15 cellular contexts compared by ENCODE assay signal in the genomic region with DNA sequence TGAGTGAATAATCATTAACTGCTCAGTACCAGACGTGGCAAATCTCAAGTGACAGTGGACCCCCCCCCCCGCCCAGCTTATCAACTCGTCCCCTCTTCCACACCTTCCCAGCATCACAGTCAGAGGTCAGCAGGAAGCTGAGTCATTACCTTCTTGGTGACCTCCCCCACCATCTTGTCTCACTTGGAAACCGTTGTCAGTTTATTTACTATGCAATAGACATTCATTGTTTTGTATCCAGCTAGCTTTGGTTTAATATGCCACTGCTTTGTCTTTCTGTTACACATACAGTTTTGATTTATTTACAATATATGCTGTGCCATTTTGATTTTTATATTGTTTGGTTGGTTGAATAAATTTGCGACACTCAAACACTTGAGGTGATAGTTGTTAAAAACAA.
DNase-seq lines count a peak whose midpoint lies in the region; TF ChIP-seq lines count a peak whose summit lies in the region.
"Had no signal": no experiment of that assay in that cellular context is flagged by ENCODE, and none has a peak within 500 bp of the region (broad histone marks: within the 10 kb centered on the region; RNA-seq: fewer than 3 reads in every experiment).

No MANE protein-coding gene starts in this region.

- no peak for TF ChIP-seq POLR2A in erythroblast (IDR thresholded peaks at IDR 0.05; ENCODE audit: low read length)

- H3K4me1 Mint-ChIP-seq in neural crest cell, result peaks cover 54% of the 10 kb centered on the region

- no peaks in the 10 kb centered on the region for H3K27me3 Mint-ChIP-seq in neural crest cell (ENCODE audit: low read depth)

- peaks cover 10% of the 10 kb centered on the region for H3K36me3 Mint-ChIP-seq in neural crest cell (ENCODE audit: low read depth)

- H3K4me3 Mint-ChIP-seq in neural crest cell, result peak overlapping the region; percentile 42
- H3K4me3 Mint-ChIP-seq: T-helper 1 cell treated with Interleukin-12 subunit alpha and Interleukin-12 subunit beta and Interleukin-4 antibody, amounts not matched to agents 30 μg/mL and 1 μg/mL, for 36 hours had no signal

- H3K27ac Mint-ChIP-seq in neural crest cell (ENCODE audit: unreplicated experiment), result no peak overlapping the region
- H3K27ac Mint-ChIP-seq: T-helper 1 cell treated with Interleukin-12 subunit alpha and Interleukin-12 subunit beta and Interleukin-4 antibody, amounts not matched to agents 30 μg/mL and 1 μg/mL, for 36 hours had no signal

- peaks cover 3% of the 10 kb centered on the region for H3K9me3 Mint-ChIP-seq in neural crest cell
- H3K9me3 Mint-ChIP-seq: T-helper 1 cell treated with Interleukin-12 subunit alpha and Interleukin-12 subunit beta and Interleukin-4 antibody, amounts not matched to agents 30 μg/mL and 1 μg/mL, for 36 hours had no signal

- no peak for TF ChIP-seq CTCF in neural crest cell (conservative IDR thresholded peaks at IDR 0.05)

- peak in 2 of 3 experiments; percentile 12 to 60 for DNase-seq in NCI-H1417 (lab: John Stamatoyannopoulos, UW)
- DNase-seq in NCI-H1417 treated with DMSO at 0.1 percent for 48 hours (lab: John Stamatoyannopoulos, UW), result no peak
- DNase-seq in NCI-H748 treated with DMSO at 0.1 percent for 48 hours (lab: John Stamatoyannopoulos, UW), result peak; percentile 45
- DNase-seq in erythroblast (lab: John Stamatoyannopoulos, UW), result peak; percentile 68 to 76
- DNase-seq in neural crest cell (ENCODE audit: low read depth, low spot score), result no peak
- no peak for DNase-seq in inferior parietal cortex (ENCODE audit: extremely low spot score)
- no peak for DNase-seq in SHP77 (lab: John Stamatoyannopoulos, UW)
- DNase-seq in AG20443 (ENCODE audit: low spot score), result no peak
- DNase-seq: activated CD4-positive, alpha-beta T cell treated with anti-CD3 and anti-CD28 coated beads, Interleukin-2, amount 50 U/mL, for 1 hour; activated T-cell treated with anti-CD3 and anti-CD28 coated beads, Interleukin-2, amount 50 U/mL, for 48 hours; adrenal gland; COR-L47; stimulated activated CD8-positive, alpha-beta memory T cell treated with anti-CD3 and anti-CD28 coated beads, Interleukin-4, amount 100 ng/mL, for 48 hours; tibial artery had no signal

Comparison
In these comparisons a context has a peak if more than half of its experiments do, and no peak if none do; other contexts are left out.
1. DNase-seq: peak in NCI-H1417 (2 of 3), NCI-H748 treated with DMSO at 0.1 percent for 48 hours (single experiment) and erythroblast (2 of 2); none in NCI-H1417 treated with DMSO at 0.1 percent for 48 hours (single experiment), neural crest cell (single experiment), inferior parietal cortex (single experiment), SHP77 (0 of 2) and AG20443 (single experiment).